ENCODE assay signal across 8 cellular contexts in genomic region chr22:31491218-31491962, GRCh38. TPM values are rescaled to one million over a fixed set of nuclear protein-coding genes. Genes with fewer than 3 reads are reported as not detected.
A peak's percentile ranks its signal among the peaks of the same experiment; 100 is the strongest.
DNase-seq lines count a peak whose midpoint lies in the region; ATAC-seq, FAIRE-seq and TF ChIP-seq lines count a peak whose summit lies in the region.

No MANE protein-coding gene starts in this region.

- POLR2A ChIA-PET in A673 (lab: Charles Lee; ENCODE audit: low non-redundant PET): no interaction called here

- H3K27me3 Mint-ChIP-seq in HFFc6 (ENCODE audit: insufficient read depth) (peaks cover 1% of the 10 kb centered on the region; the same call in 1 of the 2 replicates), astrocyte (ENCODE audit: low read depth, unreplicated experiment) (no peaks in the 10 kb centered on the region), mesothelial cell of epicardium (ENCODE audit: low read depth) (no peaks in the 10 kb centered on the region)

- no peaks in the 10 kb centered on the region for H3K9me3 ChIP-seq in A673 (ENCODE audit: low read depth, low read length, poor library complexity, severe bottlenecking)
- no peaks in the 10 kb centered on the region for H3K9me3 ChIP-seq in astrocyte (ENCODE audit: insufficient read depth, low read depth, low read length)

- H3K4me3 Mint-ChIP-seq in HFFc6: peak overlapping the region; percentile 97
- H3K4me3 Mint-ChIP-seq in astrocyte (ENCODE audit: unreplicated experiment): peak overlapping the region; percentile 98
- H3K4me3 Mint-ChIP-seq in mesothelial cell of epicardium: peak overlapping the region; percentile 81

- no peak for DNase-seq in A673 (ENCODE audit: low spot score)
- DNase-seq in HFFc6: no peak
- no peak for DNase-seq in astrocyte (ENCODE audit: low read depth)
- no peak for DNase-seq in mesothelial cell of epicardium (ENCODE audit: low spot score in 2 of 2, unreplicated experiment in 2 of 2)
- no peak for DNase-seq in MV-4-11 (lab: John Stamatoyannopoulos, UW)
- DNase-seq in DMS53 (lab: John Stamatoyannopoulos, UW): no peak

- CTCF ChIA-PET in A673 (lab: Charles Lee): no interaction called here

- FAIRE-seq in astrocyte (lab: Jason Lieb, UNC): no peak

- H3K9me3 Mint-ChIP-seq in HFFc6: no peaks in the 10 kb centered on the region
- H3K9me3 Mint-ChIP-seq in astrocyte (ENCODE audit: unreplicated experiment): no peaks in the 10 kb centered on the region
- H3K9me3 Mint-ChIP-seq in mesothelial cell of epicardium: no peaks in the 10 kb centered on the region

- no peaks in the 10 kb centered on the region for H3K36me3 Mint-ChIP-seq in HFFc6 (ENCODE audit: low read depth)
- H3K36me3 Mint-ChIP-seq in astrocyte (ENCODE audit: low read depth, unreplicated experiment): no peaks in the 10 kb centered on the region
- H3K36me3 Mint-ChIP-seq in mesothelial cell of epicardium: peaks cover 4% of the 10 kb centered on the region

- H3K27ac ChIP-seq in A673 (ENCODE audit: low read depth, low read length, poor library complexity, severe bottlenecking) (peak overlapping the region; percentile 98), astrocyte (ENCODE audit: low read depth, low read length) (no peak overlapping the region)

- H3K4me2 ChIP-seq in astrocyte (ENCODE audit: low read length): peak overlapping the region; percentile 94

- peak overlapping the region; percentile 92 for H3K9ac ChIP-seq in astrocyte (ENCODE audit: low read length)

- H3K36me3 ChIP-seq in A673 (ENCODE audit: insufficient read depth, low read length, poor library complexity, severe bottlenecking): peaks cover 20% of the 10 kb centered on the region
- H3K36me3 ChIP-seq in astrocyte (ENCODE audit: insufficient read depth, low read length): peaks cover 3% of the 10 kb centered on the region

- H4K20me1 ChIP-seq in astrocyte (ENCODE audit: insufficient read depth, low read length): peaks cover 8% of the 10 kb centered on the region

- no peak for ATAC-seq in HG03108 (IDR thresholded peaks at IDR 0.05; ENCODE audit: unreplicated experiment)
- no peak for ATAC-seq in HG03196 (IDR thresholded peaks at IDR 0.05; ENCODE audit: unreplicated experiment)

- intact Hi-C loops in A673 (cut with micrococcal nuclease; ENCODE audit: unreplicated experiment): no loop called here

- TF ChIP-seq CTCF in A673 (conservative IDR thresholded peaks at IDR 0.05; ENCODE audit: low read depth, low read length) (no peak), HFFc6 (IDR thresholded peaks at IDR 0.05) (no peak), astrocyte (IDR thresholded peaks at IDR 0.05; ENCODE audit: insufficient read depth, low read depth, low read length) (no peak), mesothelial cell of epicardium (IDR thresholded peaks at IDR 0.05; ENCODE audit: unreplicated experiment) (no peak)

- no TSS peak for BruUV-seq in A673 (replicated peaks; lab: Mats Ljungman, UMichigan)

- peaks cover 25% of the 10 kb centered on the region for H3K79me2 ChIP-seq in astrocyte (ENCODE audit: insufficient read depth, low read length)

- peak overlapping the region; percentile 73 for H3K4me3 ChIP-seq in A673 (ENCODE audit: low read depth, low read length, poor library complexity, severe bottlenecking)
- H3K4me3 ChIP-seq in astrocyte (ENCODE audit: insufficient read depth, low read depth, low read length): no peak overlapping the region

- H3K4me1 Mint-ChIP-seq in HFFc6 (ENCODE audit: low read depth) (peaks cover 31% of the 10 kb centered on the region), astrocyte (ENCODE audit: low read depth, unreplicated experiment) (peaks cover 13% of the 10 kb centered on the region), mesothelial cell of epicardium (peaks cover 26% of the 10 kb centered on the region)

- H2AFZ ChIP-seq in astrocyte (ENCODE audit: low read depth, low read length): no peak overlapping the region

- H3K4me1 ChIP-seq in A673 (ENCODE audit: insufficient read depth, low read length, poor library complexity, severe bottlenecking) (peaks cover 18% of the 10 kb centered on the region), astrocyte (ENCODE audit: insufficient read depth, low read length) (peaks cover 16% of the 10 kb centered on the region)

- H3K27me3 ChIP-seq in A673 (replicated peaks; ENCODE audit: insufficient read depth, low read depth, low read length, poor library complexity): no peaks in the 10 kb centered on the region
- H3K27me3 ChIP-seq in astrocyte (ENCODE audit: insufficient read depth, low read length): no peaks in the 10 kb centered on the region

- H3K27ac Mint-ChIP-seq in HFFc6: peak overlapping the region; percentile 98
- H3K27ac Mint-ChIP-seq in astrocyte (ENCODE audit: unreplicated experiment): peak overlapping the region; percentile 47
- no peak overlapping the region for H3K27ac Mint-ChIP-seq in mesothelial cell of epicardium

RNA-seq across cellular contexts. Expression of gene EIF4ENIF1, which starts 1.7 kb away (rescaled TPM):
- total RNA-seq in A673 (2021) (47.7 and 55.5 TPM in 2 replicates), astrocyte (24.3 and 27.0 TPM in 2 replicates), mesothelial cell of epicardium (41.0 to 44.4 TPM (median 44.1 TPM) in 3 replicates)
- 10 to 100 TPM; 23.7 to 27.3 (median 25.5) TPM for total RNA-seq in HFFc6 (2021; fragmentation: NEBNext Ultra II Directional; extraction: Animal tissue kit (Norgen Biotek cat#: 25700))

RNA-seq across cellular contexts. Expression of gene SFI1, which starts 4.9 kb away (rescaled TPM):
- total RNA-seq in A673 (2021) (61.1 and 61.6 TPM in 2 replicates), astrocyte (13.6 TPM in 2 replicates), mesothelial cell of epicardium (38.7 to 46.1 TPM (median 45.7 TPM) in 3 replicates)
- 10 to 100 TPM in 5 of 6 experiments, 1 to 10 TPM in 1; 8.3 to 12.1 (median 11.3) TPM for total RNA-seq in HFFc6 (2021; fragmentation: NEBNext Ultra II Directional; extraction: Animal tissue kit (Norgen Biotek cat#: 25700))
